33 cellular contexts compared by ENCODE assay signal in genomic region chr15:59644757-59645156, GRCh38. TPM values are rescaled to one million over a fixed set of nuclear protein-coding genes. Genes with fewer than 3 reads are reported as not detected.
A peak's percentile ranks its signal among the peaks of the same experiment; 100 is the strongest.
DNase-seq lines count a peak whose midpoint lies in the region; ATAC-seq, FAIRE-seq and TF ChIP-seq lines count a peak whose summit lies in the region.
"Had no signal": no experiment of that assay in that cellular context is flagged by ENCODE, and none has a peak within 500 bp of the region (broad histone marks: within the 10 kb centered on the region; RNA-seq: fewer than 3 reads in every experiment).

No MANE protein-coding gene starts in this region.

- whole genome bisulfite sequencing in A549 (ENCODE audit: missing lambda C conversion rate) = 80% methylated on average over 4 of the region's 4 CpGs

- no peak for TF ChIP-seq CTCF in A549 (IDR thresholded peaks at IDR 0.05)
- TF ChIP-seq CTCF in activated CD8-positive, alpha-beta T cell treated with anti-CD3 and anti-CD28 coated beads for 36 hours (IDR thresholded peaks at IDR 0.05) = no peak

- H3K4me3 ChIP-seq in A549 = no peak overlapping the region
- no peak overlapping the region for H3K4me3 ChIP-seq in effector memory CD4-positive, alpha-beta T cell (ENCODE audit: insufficient read depth, low read depth, low read length, poor library complexity, severe bottlenecking)
- H3K4me3 ChIP-seq: adrenal gland, BLaER1, esophagus muscularis mucosa, HAP-1, prostate gland had no signal

- no peak for TF ChIP-seq RAD21 in A549 (conservative IDR thresholded peaks at IDR 0.05 in 1 of 2, IDR thresholded peaks at IDR 0.05 in 1 of 2)

- CTCF ChIA-PET in A549 (lab: Yijun Ruan, JAX) = interaction anchor here (0.7 to 29.8 kb wide), 10 partner anchors 8 to 111 kb away, joined by 3 to 685 read pairs (median 4); partner anchors contain the start of gene GTF2A2
- CTCF ChIA-PET in activated CD8-positive, alpha-beta T cell treated with anti-CD3 and anti-CD28 coated beads for 36 hours (lab: Charles Lee) = interaction anchor here (0.9 to 1.7 kb wide), 2 partner anchors 20 to 234 kb away, joined by 3 read pairs; no protein-coding TSS in a partner anchor

- peak; percentile 7 for FAIRE-seq in A549 (lab: Jason Lieb, UNC)
- FAIRE-seq: colon had no signal

- H3K4me2 ChIP-seq in A549 = no peak overlapping the region
- H3K4me2 ChIP-seq: BLaER1 had no signal

- no peak overlapping the region for H3K4me3 Mint-ChIP-seq in activated CD8-positive, alpha-beta T cell treated with anti-CD3 and anti-CD28 coated beads for 36 hours
- H3K4me3 Mint-ChIP-seq: activated T-helper 1 cell treated with anti-CD3 and anti-CD28 coated beads, Interleukin-12 subunit alpha, Interleukin-12 subunit beta, Interleukin-2, Interleukin-4 antibody, amounts not matched to agents 30 ng/mL and 10 ng/mL and 1 ng/mL, durations not matched to agents 14 hours and 24 hours and 36 hours had no signal

- no peak for TF ChIP-seq POLR2A in A549 (IDR thresholded peaks at IDR 0.05; ENCODE audit: low read length)

- no peaks in the 10 kb centered on the region for H3K9me3 Mint-ChIP-seq in activated CD8-positive, alpha-beta T cell treated with anti-CD3 and anti-CD28 coated beads for 36 hours
- H3K9me3 Mint-ChIP-seq: activated T-helper 1 cell treated with anti-CD3 and anti-CD28 coated beads, Interleukin-12 subunit alpha, Interleukin-12 subunit beta, Interleukin-2, Interleukin-4 antibody, amounts not matched to agents 30 ng/mL and 10 ng/mL and 1 ng/mL, durations not matched to agents 14 hours and 24 hours and 36 hours had no signal

- DNase-seq in A549 (ENCODE audit: low read depth in 1 of 2, low spot score in 1 of 2) (no peak), EL (peak; percentile 41), iris pigment epithelial cell (ENCODE audit: low read depth) (peak; percentile 58), COLO829 (ENCODE audit: low spot score) (no peak), islet precursor cell (no peak)
- DNase-seq in activated CD8-positive, alpha-beta T cell treated with anti-CD3 and anti-CD28 coated beads for 36 hours = no peak
- DNase-seq in effector memory CD4-positive, alpha-beta T cell = no peak
- DNase-seq: activated CD4-positive, alpha-beta T cell treated with anti-CD3 and anti-CD28 coated beads for 4 hours; adrenal gland; Calu3; DND-41; effector CD8-positive, alpha-beta T cell; foreskin melanocyte; Karpas-422; mesenchymal stem cell; NCI-H1436; NCI-H2081 treated with DMSO at 0.1 percent for 48 hours; NCI-H446; NCI-H82; RPMI8226; stimulated activated CD4-positive, alpha-beta T cell treated with anti-CD3 and anti-CD28 coated beads, Interleukin-15, amount 100 ng/mL, for 24 hours; stimulated activated naive CD4-positive, alpha-beta T cell treated with Interleukin-2 at 50 U/mL for 16 hours; T-helper 1 cell had no signal

- ATAC-seq in A549 (peak; percentile 24 to 63; a peak in 4 of 6 replicates), GM18519 (IDR thresholded peaks at IDR 0.05; ENCODE audit: low FRiP score, unreplicated experiment) (no peak)
- ATAC-seq in activated CD8-positive, alpha-beta T cell treated with anti-CD3 and anti-CD28 coated beads for 36 hours = no peak
- ATAC-seq: left lobe of liver had no signal

- POLR2A ChIA-PET in A549 (lab: Yijun Ruan, JAX) = interaction anchor here (1.4 to 1.9 kb wide), 2 partner anchors 10 to 13 kb away, joined by 4 to 6 read pairs; partner anchors contain the start of gene GTF2A2
- POLR2A ChIA-PET in activated CD8-positive, alpha-beta T cell treated with anti-CD3 and anti-CD28 coated beads for 36 hours (lab: Charles Lee) = interaction anchor here (2.0 kb wide), 1 partner anchor 112 kb away, joined by 4 read pairs; no protein-coding TSS in a partner anchor

- no peak for TF ChIP-seq EP300 in A549 (IDR thresholded peaks at IDR 0.05)

- H3K27me3 Mint-ChIP-seq in activated CD8-positive, alpha-beta T cell treated with anti-CD3 and anti-CD28 coated beads for 36 hours = no peaks in the 10 kb centered on the region

- H3K9me3 ChIP-seq in A549 = no peaks in the 10 kb centered on the region
- H3K9me3 ChIP-seq in effector memory CD4-positive, alpha-beta T cell (ENCODE audit: control insufficient read depth, low read length) = no peaks in the 10 kb centered on the region
- H3K9me3 ChIP-seq: adrenal gland, BLaER1, esophagus muscularis mucosa, HAP-1, prostate gland had no signal

- no peak overlapping the region for H3K27ac ChIP-seq in A549
- H3K27ac ChIP-seq in effector memory CD4-positive, alpha-beta T cell (ENCODE audit: insufficient read depth, low read length, poor library complexity, severe bottlenecking) = no peak overlapping the region
- H3K27ac ChIP-seq: adrenal gland, BLaER1, esophagus muscularis mucosa, HL-60, prostate gland had no signal

- H3K4me1 ChIP-seq in A549 = peaks cover 28% of the 10 kb centered on the region
- no peaks in the 10 kb centered on the region for H3K4me1 ChIP-seq in effector memory CD4-positive, alpha-beta T cell (ENCODE audit: control insufficient read depth, insufficient read depth, low read length, poor library complexity, severe bottlenecking)
- H3K4me1 ChIP-seq: adrenal gland, BLaER1, prostate gland had no signal

- H3K36me3 Mint-ChIP-seq in activated CD8-positive, alpha-beta T cell treated with anti-CD3 and anti-CD28 coated beads for 36 hours (ENCODE audit: low read depth) = peaks cover 27% of the 10 kb centered on the region

- H3K27ac Mint-ChIP-seq in activated CD8-positive, alpha-beta T cell treated with anti-CD3 and anti-CD28 coated beads for 36 hours = peak overlapping the region; percentile 16

- no peaks in the 10 kb centered on the region for H3K27me3 ChIP-seq in effector memory CD4-positive, alpha-beta T cell (replicated peaks; ENCODE audit: control insufficient read depth, insufficient read depth, low read length, poor library complexity, severe bottlenecking)
- H3K27me3 ChIP-seq: adrenal gland, BLaER1, esophagus muscularis mucosa had no signal

- peaks cover 6% of the 10 kb centered on the region for H3K4me1 Mint-ChIP-seq in activated CD8-positive, alpha-beta T cell treated with anti-CD3 and anti-CD28 coated beads for 36 hours (ENCODE audit: low read depth)

- peaks cover 43% of the 10 kb centered on the region for H3K36me3 ChIP-seq in effector memory CD4-positive, alpha-beta T cell (ENCODE audit: control insufficient read depth, insufficient read depth, low read length)
- H3K36me3 ChIP-seq: prostate gland had no signal

- intact Hi-C loops in activated CD8-positive, alpha-beta T cell treated with anti-CD3 and anti-CD28 coated beads for 36 hours (cut with micrococcal nuclease) = no loop called here

TF ChIP-seq in A549, 52 proteins besides CTCF, POLR2A, EP300 and RAD21:
- TF ChIP-seq CEBPB (IDR thresholded peaks at IDR 0.05) (no peak), RCOR1 (IDR thresholded peaks at IDR 0.05; ENCODE audit: low read depth, low read length) (no peak), HOXB13 (CRISPR knock-in tag; IDR thresholded peaks at IDR 0.05; ENCODE audit: low read depth) (no peak), RNF2 (IDR thresholded peaks at IDR 0.05; ENCODE audit: borderline replicate concordance, low read depth) (no peak), RARB (CRISPR knock-in tag; IDR thresholded peaks at IDR 0.05) (no peak), HDAC2 (IDR thresholded peaks at IDR 0.05) (no peak)

RNA-seq across cellular contexts. Expression of gene GTF2A2, which starts 12.6 kb away (rescaled TPM):
- polyA plus RNA-seq in A549 (2011; rRNA removed) (137 and 220 TPM in 2 replicates), A549 (2017; fragmentation: RNase III; extraction: RNeasy Plus Mini Kit Qiagen cat#74134 plus additional on column Dnase treatment) (259 to 282 TPM (median 267 TPM) in 3 replicates)
- polyA plus RNA-seq in A549 (2012; cell fraction: cytosol; rRNA removed) = 74.0 and 85.5 TPM in 2 replicates
- polyA plus RNA-seq in A549 (2012; cell fraction: nucleus; rRNA removed) = 44.3 and 45.3 TPM in 2 replicates
- 18.5 and 19.0 TPM in 2 replicates for polyA minus RNA-seq in A549 (2011; rRNA and poly(A)+ RNA removed)
- 100 to 1,000 TPM; 167 to 173 TPM for total RNA-seq in activated CD8-positive, alpha-beta T cell treated with anti-CD3 and anti-CD28 coated beads for 36 hours

RNA-seq across cellular contexts. Expression of gene GCNT3, which starts 33.2 kb away (rescaled TPM):
- polyA plus RNA-seq in A549 (2011; rRNA removed) (134 and 153 TPM in 2 replicates), A549 (2017; fragmentation: RNase III; extraction: RNeasy Plus Mini Kit Qiagen cat#74134 plus additional on column Dnase treatment) (61.4 to 69.2 TPM (median 62.7 TPM) in 3 replicates)
- 37.2 and 41.9 TPM in 2 replicates for polyA plus RNA-seq in A549 (2012; cell fraction: cytosol; rRNA removed)
- 35.0 and 53.3 TPM in 2 replicates for polyA plus RNA-seq in A549 (2012; cell fraction: nucleus; rRNA removed)
- polyA minus RNA-seq in A549 (2011; rRNA and poly(A)+ RNA removed) = 78.7 and 82.6 TPM in 2 replicates
- total RNA-seq in activated CD8-positive, alpha-beta T cell treated with anti-CD3 and anti-CD28 coated beads for 36 hours = not detected
- total RNA-seq: activated T-helper 1 cell treated with anti-CD3 and anti-CD28 coated beads, Interleukin-12 subunit alpha, Interleukin-12 subunit beta, Interleukin-2, Interleukin-4 antibody, amounts not matched to agents 30 ng/mL and 10 ng/mL and 1 ng/mL, durations not matched to agents 14 hours and 24 hours and 36 hours; urinary bladder had no signal

RNA-seq across cellular contexts. Expression of gene BNIP2, which starts 44.4 kb away (rescaled TPM):
- polyA plus RNA-seq in A549 (2011; rRNA removed) (93.6 and 146 TPM in 2 replicates), A549 (2017; fragmentation: RNase III; extraction: RNeasy Plus Mini Kit Qiagen cat#74134 plus additional on column Dnase treatment) (90.8 to 107 TPM (median 101 TPM) in 3 replicates)
- polyA plus RNA-seq in A549 (2012; cell fraction: cytosol; rRNA removed) = 70.7 and 79.3 TPM in 2 replicates
- polyA plus RNA-seq in A549 (2012; cell fraction: nucleus; rRNA removed) = 35.6 and 40.7 TPM in 2 replicates
- 23.4 and 24.4 TPM in 2 replicates for polyA minus RNA-seq in A549 (2011; rRNA and poly(A)+ RNA removed)
- 10 to 100 TPM; 52.2 to 53.2 TPM for total RNA-seq in activated CD8-positive, alpha-beta T cell treated with anti-CD3 and anti-CD28 coated beads for 36 hours

Comparison
In these comparisons a context has a peak if more than half of its experiments do, and no peak if none do; other contexts are left out.
1. ATAC-seq: peak in A549 (2 of 2); none in activated CD8-positive, alpha-beta T cell treated with anti-CD3 and anti-CD28 coated beads for 36 hours (single experiment) and GM18519 (single experiment).
2. DNase-seq: peak in EL (single experiment) and iris pigment epithelial cell (single experiment); none in A549 (0 of 2), activated CD8-positive, alpha-beta T cell treated with anti-CD3 and anti-CD28 coated beads for 36 hours (single experiment), COLO829 (single experiment), effector memory CD4-positive, alpha-beta T cell (0 of 3) and islet precursor cell (single experiment).